Comparison of ENCODE assay signal across 8 cellular contexts in the genomic region with DNA sequence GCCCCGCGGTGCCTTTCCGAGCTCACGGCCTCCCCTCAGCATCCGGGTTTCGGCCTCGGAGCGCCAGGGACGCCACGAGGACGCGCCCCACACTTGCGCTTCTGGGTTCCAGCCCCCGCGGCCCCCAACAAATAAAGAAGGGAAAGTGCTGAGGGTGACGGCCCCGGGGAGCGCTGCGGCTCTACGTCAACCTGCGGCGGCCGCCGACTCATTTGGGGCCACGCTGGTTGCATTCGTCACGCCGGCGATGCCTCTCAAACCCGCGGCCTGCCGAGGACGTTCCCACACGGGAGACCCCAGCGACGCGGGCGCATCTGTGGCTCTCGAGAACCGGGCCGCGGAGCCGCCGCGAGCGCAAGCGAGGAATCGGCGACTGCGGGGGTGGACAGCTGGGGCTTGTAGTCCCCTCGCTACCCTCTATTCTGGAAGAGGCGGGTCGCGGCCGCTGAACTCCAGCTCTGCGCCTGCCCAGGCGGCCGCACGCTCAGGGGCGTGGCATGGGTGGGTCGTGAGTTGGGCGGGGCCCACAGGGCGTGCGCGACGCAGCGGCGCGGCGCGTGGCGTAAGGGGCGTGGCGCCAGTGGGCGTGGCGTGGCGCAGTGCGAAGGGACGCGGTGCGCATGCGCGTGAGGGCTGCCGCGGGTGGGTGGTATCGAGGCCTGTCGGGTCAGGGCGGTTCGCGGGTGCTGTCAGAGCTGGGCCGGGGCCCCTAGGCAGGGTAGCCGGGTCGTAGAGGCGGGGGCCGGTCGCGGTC. TPM values are rescaled to one million over a fixed set of nuclear protein-coding genes. Genes with fewer than 3 reads are reported as not detected.
DNase-seq lines count a peak whose midpoint lies in the region; ATAC-seq and TF ChIP-seq lines count a peak whose summit lies in the region.

A gene with protein sequence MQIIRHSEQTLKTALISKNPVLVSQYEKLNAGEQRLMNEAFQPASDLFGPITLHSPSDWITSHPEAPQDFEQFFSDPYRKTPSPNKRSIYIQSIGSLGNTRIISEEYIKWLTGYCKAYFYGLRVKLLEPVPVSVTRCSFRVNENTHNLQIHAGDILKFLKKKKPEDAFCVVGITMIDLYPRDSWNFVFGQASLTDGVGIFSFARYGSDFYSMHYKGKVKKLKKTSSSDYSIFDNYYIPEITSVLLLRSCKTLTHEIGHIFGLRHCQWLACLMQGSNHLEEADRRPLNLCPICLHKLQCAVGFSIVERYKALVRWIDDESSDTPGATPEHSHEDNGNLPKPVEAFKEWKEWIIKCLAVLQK (plus strand): TSS at position 599 of the 754 bp plus-strand sequence. CDS start 2,145 bp downstream, outside the sequence.

- H3K27me3 ChIP-seq in psoas muscle (ENCODE audit: insufficient read depth in 3 of 3, low read length in 2 of 3), result no peaks in the 10 kb centered on the region

- H3K27ac ChIP-seq in angular gyrus (ENCODE audit: low read depth, low read length) (peak within 1 kb of the TSS; percentile 95), psoas muscle (peak within 1 kb of the TSS; percentile 94), urinary bladder (ENCODE audit: low read depth) (peak within 1 kb of the TSS; percentile 98)

- no peak for TF ChIP-seq CTCF in psoas muscle (IDR thresholded peaks at IDR 0.05)

- intact Hi-C loops in left ventricle myocardium superior (cut with micrococcal nuclease), result no loop called here
- intact Hi-C loops in psoas muscle (cut with DNase I), result loop anchor here in 1 of 2 donors (5.0 kb wide), 1 partner anchor 40 kb away; no protein-coding TSS in a partner anchor

- H3K36me3 ChIP-seq in psoas muscle (ENCODE audit: insufficient read depth in 1 of 2, low read depth in 1 of 2), result peaks cover 0 to 26% of the 10 kb centered on the region in 2 donors
- no peaks in the 10 kb centered on the region for H3K36me3 ChIP-seq in urinary bladder (ENCODE audit: insufficient read depth)

- DNase-seq in NCI-H187 treated with DMSO at 0.1 percent for 48 hours (lab: John Stamatoyannopoulos, UW) (peak; percentile 13), T-helper 2 cell (peak; percentile 94 to 99 (median 95)), left ventricle myocardium superior (peak; percentile 98), psoas muscle (peak; percentile 94 to 98)

- H3K4me3 ChIP-seq in psoas muscle (peak within 1 kb of the TSS; percentile 85), urinary bladder (ENCODE audit: low read depth, low read length) (peak within 1 kb of the TSS; percentile 75)

- H3K4me1 ChIP-seq in psoas muscle (peaks cover 15% of the 10 kb centered on the region), urinary bladder (ENCODE audit: insufficient read depth) (no peaks in the 10 kb centered on the region)

- ATAC-seq in GM18502 (IDR thresholded peaks at IDR 0.05; ENCODE audit: poor library complexity, unreplicated experiment), result peak; percentile 92
- ATAC-seq in HG02970 (IDR thresholded peaks at IDR 0.05; ENCODE audit: low FRiP score, unreplicated experiment), result peak; percentile 92
- ATAC-seq in left ventricle myocardium superior, result peak; percentile 99
- ATAC-seq in psoas muscle, result peak; percentile 97 to 99 (median 98)

- no peaks in the 10 kb centered on the region for H3K9me3 ChIP-seq in psoas muscle

- WGBS in psoas muscle, 3 donors, result 0 to 1% (median 0%) methylated on average over 73 to 97 of the region's 97 CpGs
- WGBS in urinary bladder, result under 1% methylated on average over 97 of the region's 97 CpGs

RNA-seq across cellular contexts. Expression of the gene that starts here (rescaled TPM):
- total RNA-seq in left ventricle myocardium superior, result 92.1 TPM
- 100 to 1,000 TPM in 2 of 4 donors, 10 to 100 TPM in 2; 71.6 to 121 (median 91.8) TPM for total RNA-seq in psoas muscle
- polyA plus RNA-seq in psoas muscle, result 100 to 1,000 TPM in 1 of 3 donors, 10 to 100 TPM in 2; 31.1 to 105 (median 53.6) TPM
- total RNA-seq in urinary bladder, result 45.8 TPM
- polyA plus RNA-seq in urinary bladder, result 54.1 TPM

Comparison
In these comparisons a context has a peak if more than half of its experiments do, and no peak if none do; other contexts are left out.
1. Peak in every context shown above with its lines: DNase-seq, ATAC-seq, H3K4me3 ChIP-seq and H3K27ac ChIP-seq.
2. DNase-seq: peak in every context shown above with its lines; median percentile 98 in left ventricle myocardium superior; 96 in psoas muscle; 95 in T-helper 2 cell; 13 in NCI-H187 treated with DMSO at 0.1 percent for 48 hours.